21 cellular contexts compared by ENCODE assay signal in genomic region chr6:130098317-130098716, GRCh38.
"Had no signal": no experiment of that assay in that cellular context is flagged by ENCODE, and none has a peak within 500 bp of the region (broad histone marks: within the 10 kb centered on the region; RNA-seq: fewer than 3 reads in every experiment).

No MANE protein-coding gene starts in this region.

- H3K9me3 ChIP-seq: colonic mucosa, esophagus squamous epithelium, pancreas, sigmoid colon, spleen, suprapubic skin, upper lobe of left lung had no signal

- H3K27ac Mint-ChIP-seq: activated CD4-positive, alpha-beta T cell treated with anti-CD3 and anti-CD28 coated beads, Interleukin-2, amount 10 ng/mL, durations not matched to agents 7 days and 5 days; activated naive CD8-positive, alpha-beta T cell; activated T-cell treated with anti-CD3 and anti-CD28 coated beads, Interleukin-2, amount 50 U/mL, for 72 hours; stimulated activated naive CD8-positive, alpha-beta T cell treated with anti-CD3 and anti-CD28 coated beads, Interleukin-15, Interleukin-2, amounts not matched to agents 100 ng/mL and 50 ng/mL, for 24 hours had no signal

- ATAC-seq: activated T-cell treated with anti-CD3 and anti-CD28 coated beads, Interleukin-2, amount 50 U/mL, for 72 hours; left lobe of liver; pancreas had no signal

- H3K4me1 ChIP-seq: colonic mucosa, esophagus squamous epithelium, pancreas, sigmoid colon, spleen, suprapubic skin, upper lobe of left lung had no signal

- DNase-seq: activated CD4-positive, alpha-beta T cell treated with anti-CD3 and anti-CD28 coated beads, Interleukin-2, amount 10 ng/mL, durations not matched to agents 7 days and 5 days; activated CD8-positive, alpha-beta memory T cell treated with anti-CD3 and anti-CD28 coated beads, Interleukin-2, amount 50 U/mL, for 48 hours; activated gamma-delta T cell treated with Interleukin-2 at 50 U/mL for 16 hours; activated T-cell treated with anti-CD3 and anti-CD28 coated beads, Interleukin-2, amount 50 U/mL, for 72 hours; amniotic stem cell; central memory CD4-positive, alpha-beta T cell; colonic mucosa; effector CD4-positive, alpha-beta T cell; esophagus squamous epithelium; foreskin fibroblast; hippocampal formation; mammary epithelial cell; naive B cell; pancreas; sigmoid colon; spleen; upper lobe of left lung had no signal

- H3K36me3 ChIP-seq: colonic mucosa, pancreas, sigmoid colon, suprapubic skin had no signal

- H3K9me3 Mint-ChIP-seq: activated T-cell treated with anti-CD3 and anti-CD28 coated beads, Interleukin-2, amount 50 U/mL, for 72 hours; naive B cell; stimulated activated naive CD8-positive, alpha-beta T cell treated with anti-CD3 and anti-CD28 coated beads, Interleukin-15, Interleukin-2, amounts not matched to agents 100 ng/mL and 50 ng/mL, for 24 hours had no signal

- H3K4me3 Mint-ChIP-seq: activated CD4-positive, alpha-beta T cell treated with anti-CD3 and anti-CD28 coated beads, Interleukin-2, amount 10 ng/mL, durations not matched to agents 7 days and 5 days; activated naive CD8-positive, alpha-beta T cell; activated T-cell treated with anti-CD3 and anti-CD28 coated beads, Interleukin-2, amount 50 U/mL, for 72 hours; naive B cell; stimulated activated naive CD8-positive, alpha-beta T cell treated with anti-CD3 and anti-CD28 coated beads, Interleukin-15, Interleukin-2, amounts not matched to agents 100 ng/mL and 50 ng/mL, for 24 hours had no signal

- H3K27me3 Mint-ChIP-seq: activated CD4-positive, alpha-beta T cell treated with anti-CD3 and anti-CD28 coated beads, Interleukin-2, amount 10 ng/mL, durations not matched to agents 7 days and 5 days; activated naive CD8-positive, alpha-beta T cell; naive B cell; stimulated activated naive CD8-positive, alpha-beta T cell treated with anti-CD3 and anti-CD28 coated beads, Interleukin-15, Interleukin-2, amounts not matched to agents 100 ng/mL and 50 ng/mL, for 24 hours had no signal

- H3K27me3 ChIP-seq: colonic mucosa, esophagus squamous epithelium, pancreas, sigmoid colon, spleen, suprapubic skin, upper lobe of left lung had no signal

- H3K27ac ChIP-seq: colonic mucosa, esophagus squamous epithelium, pancreas, sigmoid colon, spleen, suprapubic skin, upper lobe of left lung had no signal

- H3K4me3 ChIP-seq: colonic mucosa, esophagus squamous epithelium, pancreas, sigmoid colon, spleen, suprapubic skin, upper lobe of left lung had no signal
